ENCODE assay signal across 1 cellular context in genomic region chr10:65358565-65358964, GRCh38.
TF ChIP-seq lines count a peak whose summit lies in the region.

No MANE protein-coding gene starts in this region.

TF ChIP-seq in GM12878, 131 proteins besides CTCF, POLR2A, EP300 and RAD21:
- TF ChIP-seq SMC3 (IDR thresholded peaks at IDR 0.05; ENCODE audit: borderline replicate concordance, low read length) (peak; percentile 45; the same call in 1 of the 2 replicates), GATAD2B (conservative IDR thresholded peaks at IDR 0.05; ENCODE audit: low read depth) (no peak), ZNF384 (IDR thresholded peaks at IDR 0.05; ENCODE audit: borderline replicate concordance, low read depth, low read length) (peak; percentile 21; the same call in 1 of the 2 replicates)
